In genomic region chr4:72305620-72306019, GRCh38 we compare ENCODE assay signal across 34 cellular contexts.
"Had no signal": no experiment of that assay in that cellular context is flagged by ENCODE, and none has a peak within 500 bp of the region (broad histone marks: within the 10 kb centered on the region; RNA-seq: fewer than 3 reads in every experiment).

No MANE protein-coding gene starts in this region.

- H3K9me3 ChIP-seq: MG63 had no signal

- H3K27me3 ChIP-seq: MG63 had no signal

- H3K4me3 ChIP-seq: MG63 had no signal

- DNase-seq: Karpas-422, Kasumi-1, MG63, MM.1S, MV-4-11, NCI-H1048, NCI-H1092, NCI-H1092 treated with DMSO at 0.1 percent for 48 hours, NCI-H1105, NCI-H1105 treated with DMSO at 0.1 percent for 48 hours, NCI-H1417, NCI-H1417 treated with DMSO at 0.1 percent for 48 hours, NCI-H1436, NCI-H1436 treated with DMSO at 0.1 percent for 48 hours, NCI-H146, NCI-H1694, NCI-H1694 treated with DMSO at 0.1 percent for 48 hours, NCI-H187, NCI-H187 treated with DMSO at 0.1 percent for 48 hours, NCI-H1930, NCI-H2029, NCI-H2029 treated with DMSO at 0.1 percent for 48 hours, NCI-H2081, NCI-H2081 treated with DMSO at 0.1 percent for 48 hours, NCI-H2107, NCI-H2171, NCI-H2171 treated with DMSO at 0.1 percent for 48 hours, NCI-H2227 treated with DMSO at 0.1 percent for 48 hours, NCI-H226, NCI-H345, NCI-H446, NCI-H446 treated with DMSO at 0.1 percent for 48 hours, NCI-H510A, NCI-H510A treated with DMSO at 0.1 percent for 48 hours had no signal
